In the genomic region with DNA sequence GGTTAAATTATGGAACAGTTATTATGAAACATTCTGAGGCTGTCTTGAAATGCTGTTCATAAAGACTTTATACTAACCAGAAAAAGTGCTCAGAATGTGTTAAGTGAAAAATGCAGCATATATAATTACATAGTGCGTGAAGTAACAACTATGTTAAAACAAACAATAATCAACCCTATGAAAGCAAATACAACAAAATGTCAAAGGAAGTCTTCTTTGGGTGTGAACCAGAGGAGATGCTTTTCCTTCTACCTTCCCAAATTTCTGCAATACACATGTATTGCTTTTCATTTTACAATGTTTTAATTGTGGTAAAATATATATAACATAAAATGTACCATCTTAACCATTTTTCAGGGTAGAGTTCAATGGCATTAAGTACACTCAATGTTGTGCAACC, we compare ENCODE assay signal across 34 cellular contexts.
"Had no signal": no experiment of that assay in that cellular context is flagged by ENCODE, and none has a peak within 500 bp of the region (broad histone marks: within the 10 kb centered on the region; RNA-seq: fewer than 3 reads in every experiment).

No MANE protein-coding gene starts in this region.

- H3K36me3 ChIP-seq: MG63 had no signal

- DNase-seq: Karpas-422, Kasumi-1, MG63, MM.1S, MV-4-11, NCI-H1048, NCI-H1092, NCI-H1092 treated with DMSO at 0.1 percent for 48 hours, NCI-H1105, NCI-H1105 treated with DMSO at 0.1 percent for 48 hours, NCI-H1417, NCI-H1417 treated with DMSO at 0.1 percent for 48 hours, NCI-H1436, NCI-H1436 treated with DMSO at 0.1 percent for 48 hours, NCI-H146, NCI-H1694, NCI-H1694 treated with DMSO at 0.1 percent for 48 hours, NCI-H187, NCI-H187 treated with DMSO at 0.1 percent for 48 hours, NCI-H1930, NCI-H2029, NCI-H2029 treated with DMSO at 0.1 percent for 48 hours, NCI-H2081, NCI-H2081 treated with DMSO at 0.1 percent for 48 hours, NCI-H2107, NCI-H2171, NCI-H2171 treated with DMSO at 0.1 percent for 48 hours, NCI-H2227 treated with DMSO at 0.1 percent for 48 hours, NCI-H226, NCI-H345, NCI-H446, NCI-H446 treated with DMSO at 0.1 percent for 48 hours, NCI-H510A, NCI-H510A treated with DMSO at 0.1 percent for 48 hours had no signal

- H3K4me3 ChIP-seq: MG63 had no signal
